Comparison of ENCODE assay signal across 2 cellular contexts in genomic region chr5:38551020-38552017, GRCh38.
TF ChIP-seq lines count a peak whose summit lies in the region.

No MANE protein-coding gene starts in this region.

TF ChIP-seq in GM12878, 131 proteins besides CTCF, POLR2A, EP300 and RAD21:
- TF ChIP-seq IKZF1 (conservative IDR thresholded peaks at IDR 0.05) (no peak), RBBP5 (conservative IDR thresholded peaks at IDR 0.05) (no peak), SMC3 (IDR thresholded peaks at IDR 0.05; ENCODE audit: borderline replicate concordance, low read length) (peak; percentile 44; the same call in 1 of the 2 replicates), ZNF687 (IDR thresholded peaks at IDR 0.05) (no peak)
TF ChIP-seq in GM12878: peak in this region for 1.

TF ChIP-seq in HepG2, 621 proteins besides CTCF, POLR2A, EP300 and RAD21 (continues in another document):
- TF ChIP-seq SCMH1 (CRISPR knock-in tag; IDR thresholded peaks at IDR 0.05; ENCODE audit: borderline replicate concordance) (no peak), TSC22D2 (CRISPR knock-in tag; IDR thresholded peaks at IDR 0.05; ENCODE audit: borderline replicate concordance) (no peak), ZNF44 (CRISPR knock-in tag; IDR thresholded peaks at IDR 0.05) (no peak), ZNF292 (CRISPR knock-in tag; IDR thresholded peaks at IDR 0.05; ENCODE audit: borderline replicate concordance, low read depth) (no peak), ZNF318 (CRISPR knock-in tag; IDR thresholded peaks at IDR 0.05) (no peak), CHD4 (IDR thresholded peaks at IDR 0.05; ENCODE audit: borderline replicate concordance, low read length) (peak; percentile 63; the same call in 1 of the 2 replicates), ZBTB26 (CRISPR knock-in tag; IDR thresholded peaks at IDR 0.05; ENCODE audit: borderline replicate concordance) (0 out of 2 replicates have a peak, but pooled peaks have one; percentile 36), ZNF75D (CRISPR knock-in tag; IDR thresholded peaks at IDR 0.05; ENCODE audit: borderline replicate concordance) (no peak), NFATC3 (CRISPR knock-in tag; IDR thresholded peaks at IDR 0.05) (no peak), FOXO1 (CRISPR knock-in tag; IDR thresholded peaks at IDR 0.05) (0 out of 2 replicates have a peak, but pooled peaks have one; percentile 20), ZNF512B (CRISPR knock-in tag; IDR thresholded peaks at IDR 0.05; ENCODE audit: borderline replicate concordance) (no peak), ZNF629 (CRISPR knock-in tag; conservative IDR thresholded peaks at IDR 0.05) (peak; percentile 74), TOPORS (CRISPR knock-in tag; IDR thresholded peaks at IDR 0.05) (no peak), FOSL1 (CRISPR knock-in tag; IDR thresholded peaks at IDR 0.05; ENCODE audit: borderline replicate concordance) (no peak), ELF3 (CRISPR knock-in tag; IDR thresholded peaks at IDR 0.05) (no peak), TRAFD1 (CRISPR knock-in tag; IDR thresholded peaks at IDR 0.05; ENCODE audit: borderline replicate concordance) (no peak), SOX13 (IDR thresholded peaks at IDR 0.05) (no peak), SOX13 (CRISPR knock-in tag; conservative IDR thresholded peaks at IDR 0.05 in 1 of 2, IDR thresholded peaks at IDR 0.05 in 1 of 2) (0 out of 4 replicates have a peak, but pooled peaks of 1 of the 2 experiments have one; percentile 10), NCOA2 (CRISPR knock-in tag; IDR thresholded peaks at IDR 0.05) (no peak), ZNF878 (CRISPR knock-in tag; IDR thresholded peaks at IDR 0.05) (no peak), NFKBIZ (CRISPR knock-in tag; IDR thresholded peaks at IDR 0.05) (no peak), RBAK (CRISPR knock-in tag; IDR thresholded peaks at IDR 0.05) (no peak), SRSF4 (IDR thresholded peaks at IDR 0.05; ENCODE audit: low read depth, low read length, poor library complexity, severe bottlenecking) (no peak), KMT2A (CRISPR knock-in tag; IDR thresholded peaks at IDR 0.05) (0 out of 2 replicates have a peak, but pooled peaks have one; percentile 30), ZSCAN12 (CRISPR knock-in tag; IDR thresholded peaks at IDR 0.05) (no peak), CBFB (CRISPR knock-in tag; IDR thresholded peaks at IDR 0.05) (no peak), ISL2 (CRISPR knock-in tag; IDR thresholded peaks at IDR 0.05) (0 out of 2 replicates have a peak, but pooled peaks have one; percentile 21), NR3C1 (CRISPR knock-in tag; IDR thresholded peaks at IDR 0.05) (no peak), SMAD3 (CRISPR knock-in tag; IDR thresholded peaks at IDR 0.05) (0 out of 2 replicates have a peak, but pooled peaks have one; percentile 35), HNF4G (IDR thresholded peaks at IDR 0.05; ENCODE audit: borderline replicate concordance, low read depth, low read length) (no peak), HNF4G (CRISPR knock-in tag; IDR thresholded peaks at IDR 0.05; ENCODE audit: borderline replicate concordance, low read depth) (no peak), HNF4A (CRISPR knock-in tag; IDR thresholded peaks at IDR 0.05) (no peak), NAIF1 (CRISPR knock-in tag; IDR thresholded peaks at IDR 0.05; ENCODE audit: borderline replicate concordance) (no peak), GFI1 (CRISPR knock-in tag; IDR thresholded peaks at IDR 0.05; ENCODE audit: borderline replicate concordance) (no peak), MYNN (CRISPR knock-in tag; IDR thresholded peaks at IDR 0.05; ENCODE audit: low read depth) (no peak), ARHGAP35 (CRISPR knock-in tag; IDR thresholded peaks at IDR 0.05; ENCODE audit: borderline replicate concordance) (no peak), ZNF574 (CRISPR knock-in tag; IDR thresholded peaks at IDR 0.05) (no peak), ZNF768 (CRISPR knock-in tag; IDR thresholded peaks at IDR 0.05) (no peak), STAG1 (CRISPR knock-in tag; IDR thresholded peaks at IDR 0.05) (peak; percentile 70), GTF3A (CRISPR knock-in tag; conservative IDR thresholded peaks at IDR 0.05) (no peak), ATF2 (CRISPR knock-in tag; IDR thresholded peaks at IDR 0.05) (0 out of 2 replicates have a peak, but pooled peaks have one; percentile 23), ZNF781 (CRISPR knock-in tag; IDR thresholded peaks at IDR 0.05; ENCODE audit: borderline replicate concordance, not compliant biosample characterization) (no peak)
